In genomic region chr15:42549052-42549491, GRCh38 we compare ENCODE assay signal across 8 cellular contexts. TPM values are rescaled to one million over a fixed set of nuclear protein-coding genes. Genes with fewer than 3 reads are reported as not detected.
DNase-seq lines count a peak whose midpoint lies in the region; ATAC-seq and TF ChIP-seq lines count a peak whose summit lies in the region.

No MANE protein-coding gene starts in this region.

- DNase-seq in BE2C (peak; percentile 39), PC-3 (peak; percentile 32), colonic mucosa (no peak), lower leg skin (ENCODE audit: low spot score in 2 of 2) (no peak), thyroid gland (peak; percentile 20 to 30), cortex of kidney (lab: John Stamatoyannopoulos, UW) (no peak)

- peak overlapping the region; percentile 88 for H3K4me2 ChIP-seq in PC-3 (ENCODE audit: low read length)

- intact Hi-C loops in PC-3 (cut with micrococcal nuclease) (loop anchor here (5.0 kb wide), 2 partner anchors 33 to 52 kb away; partner anchors contain the start of gene SNAP23), colonic mucosa (cut with DNase I) (no loop called here), lower leg skin (cut with DNase I; ENCODE audit: low total_unique reads) (no loop called here), thyroid gland (cut with DNase I) (loop anchor here (5.0 kb wide), 1 partner anchor 57 kb away; the partner anchor contains the start of gene ZNF106)

- H3K27me3 ChIP-seq in BE2C (no peaks in the 10 kb centered on the region), PC-3 (ENCODE audit: low read length) (no peaks in the 10 kb centered on the region), colonic mucosa (no peaks in the 10 kb centered on the region), thyroid gland (no peaks in the 10 kb centered on the region)

- H3K9ac ChIP-seq in PC-3 (ENCODE audit: low read length) (peak overlapping the region; percentile 96), colonic mucosa (ENCODE audit: low read depth in 2 of 2, low read length in 2 of 2) (peak overlapping the region; percentile 72 to 83)

- no peaks in the 10 kb centered on the region for H3K9me2 ChIP-seq in PC-3 (replicated peaks; ENCODE audit: low read length)

- H3K79me2 ChIP-seq in PC-3 (ENCODE audit: low read length), result peaks cover 74% of the 10 kb centered on the region

- peak overlapping the region; percentile 24 for H3K27ac ChIP-seq in PC-3 (ENCODE audit: low read length)
- H3K27ac ChIP-seq in colonic mucosa, result peak overlapping the region; percentile 89
- peak overlapping the region; percentile 84 to 87 (median 87) for H3K27ac ChIP-seq in thyroid gland

- WGBS in lower leg skin, 2 donors, result 0 to 1% methylated on average over 15 of the region's 15 CpGs
- 0 to 1% methylated on average over 15 of the region's 15 CpGs for WGBS in thyroid gland, 2 donors

- peak overlapping the region; percentile 87 for H2AFZ ChIP-seq in PC-3 (ENCODE audit: low read length)

- CTCF ChIA-PET in PC-3 (lab: Charles Lee), result no interaction called here

- no peaks in the 10 kb centered on the region for H3F3A ChIP-seq in PC-3 (ENCODE audit: low read length, unreplicated experiment)

- H4K20me1 ChIP-seq in PC-3 (ENCODE audit: low read length), result no peaks in the 10 kb centered on the region

- ATAC-seq in GM18499 (IDR thresholded peaks at IDR 0.05; ENCODE audit: insufficient read depth, unreplicated experiment) (peak; percentile 20), HG03103 (IDR thresholded peaks at IDR 0.05; ENCODE audit: low read depth, unreplicated experiment) (peak; percentile 9), PC-3 (peak; percentile 48)

- H3K9me3 ChIP-seq in BE2C (no peaks in the 10 kb centered on the region), PC-3 (ENCODE audit: low read length) (no peaks in the 10 kb centered on the region), colonic mucosa (no peaks in the 10 kb centered on the region), thyroid gland (no peaks in the 10 kb centered on the region)

- TF ChIP-seq POLR2A in lower leg skin (IDR thresholded peaks at IDR 0.05) (no peak), thyroid gland (IDR thresholded peaks at IDR 0.05) (no peak)

- H3K4me3 ChIP-seq in BE2C (ENCODE audit: low read depth, low read length) (peak overlapping the region; percentile 94), PC-3 (ENCODE audit: low read length) (peak overlapping the region; percentile 94), colonic mucosa (peak overlapping the region; percentile 73), lower leg skin (ENCODE audit: low read depth, poor library complexity, severe bottlenecking) (peak overlapping the region; percentile 96), thyroid gland (replicated peaks in 1 of 3) (peak overlapping the region; percentile 89 to 93 (median 92))

- BruUV-seq in PC-3 (replicated peaks; lab: Mats Ljungman, UMichigan), result TSS peak; percentile 76

- no peak for TF ChIP-seq CTCF in BE2C (IDR thresholded peaks at IDR 0.05; ENCODE audit: low read depth, low read length)
- TF ChIP-seq CTCF in PC-3 (conservative IDR thresholded peaks at IDR 0.05; ENCODE audit: low read depth, low read length), result no peak
- no peak for TF ChIP-seq CTCF in colonic mucosa (IDR thresholded peaks at IDR 0.05)
- TF ChIP-seq CTCF in lower leg skin (IDR thresholded peaks at IDR 0.05), result no peak
- no peak for TF ChIP-seq CTCF in thyroid gland (IDR thresholded peaks at IDR 0.05)

- POLR2A ChIA-PET in PC-3 (lab: Charles Lee; ENCODE audit: unreplicated experiment), result interaction anchor here (0.6 kb wide), 2 partner anchors 33 to 54 kb away, joined by 3 read pairs; no protein-coding TSS in a partner anchor

- no peaks in the 10 kb centered on the region for H3K4me1 ChIP-seq in BE2C
- peaks cover 16% of the 10 kb centered on the region for H3K4me1 ChIP-seq in PC-3 (ENCODE audit: insufficient read depth, low read length)
- no peaks in the 10 kb centered on the region for H3K4me1 ChIP-seq in colonic mucosa
- H3K4me1 ChIP-seq in thyroid gland, result peaks cover 5 to 20% of the 10 kb centered on the region in 2 donors

- H3K36me3 ChIP-seq in BE2C (peaks cover 7% of the 10 kb centered on the region), PC-3 (ENCODE audit: low read depth, low read length) (peaks cover 2% of the 10 kb centered on the region; the same call in 1 of the 2 replicates), colonic mucosa (no peaks in the 10 kb centered on the region), thyroid gland (peaks cover 2% of the 10 kb centered on the region in 2 donors)

RNA-seq across cellular contexts. Expression of gene HAUS2, which starts 0.4 kb away (rescaled TPM):
- polyA plus RNA-seq in BE2C (2012; ENCODE audit: insufficient read depth, insufficient read length, low read depth), result 25.6 TPM
- total RNA-seq in PC-3 (2014; rRNA removed) (36.5 and 44.1 TPM in 2 replicates), colonic mucosa (10 to 100 TPM; 16.0 to 21.3 TPM), lower leg skin (10 to 100 TPM in 3 of 4 donors, 1 to 10 TPM in 1; 10.0 to 24.2 (median 23.7) TPM), thyroid gland (10 to 100 TPM; 20.6 to 32.3 (median 25.2) TPM)

RNA-seq across cellular contexts. Expression of gene LRRC57, which starts 0.5 kb away (rescaled TPM):
- polyA plus RNA-seq in BE2C (2012; ENCODE audit: insufficient read depth, insufficient read length, low read depth), result 23.1 TPM
- total RNA-seq in PC-3 (2014; rRNA removed) (9.1 and 19.0 TPM in 2 replicates), colonic mucosa (10 to 100 TPM; 31.0 to 34.7 TPM), lower leg skin (10 to 100 TPM; 13.0 to 29.6 (median 24.3) TPM), thyroid gland (10 to 100 TPM; 17.1 to 21.2 (median 18.6) TPM)

RNA-seq across cellular contexts. Expression of gene STARD9, which starts 26.3 kb away (rescaled TPM):
- polyA plus RNA-seq in BE2C (2012; ENCODE audit: insufficient read depth, insufficient read length, low read depth), result 18.0 TPM
- 4.9 and 5.0 TPM in 2 replicates for total RNA-seq in PC-3 (2014; rRNA removed)
- total RNA-seq in colonic mucosa, result 1 to 10 TPM; 4.7 to 5.2 TPM
- total RNA-seq in lower leg skin, result 1 to 10 TPM; 3.0 to 7.6 (median 6.7) TPM
- total RNA-seq in thyroid gland, result 10 to 100 TPM in 2 of 4 donors, 1 to 10 TPM in 2; 6.4 to 23.4 (median 10.1) TPM

RNA-seq across cellular contexts. Expression of gene SNAP23, which starts 53.6 kb away (rescaled TPM):
- 74.8 TPM for polyA plus RNA-seq in BE2C (2012; ENCODE audit: insufficient read depth, insufficient read length, low read depth)
- total RNA-seq in PC-3 (2014; rRNA removed) (40.2 and 45.1 TPM in 2 replicates), colonic mucosa (10 to 100 TPM; 60.9 to 65.2 TPM), lower leg skin (10 to 100 TPM; 24.8 to 63.3 (median 42.4) TPM), thyroid gland (10 to 100 TPM; 55.7 to 76.9 (median 69.6) TPM)

RNA-seq across cellular contexts. Expression of gene ZNF106, which starts 58.1 kb away (rescaled TPM):
- polyA plus RNA-seq in BE2C (2012; ENCODE audit: insufficient read depth, insufficient read length, low read depth), result 23.8 TPM
- total RNA-seq in PC-3 (2014; rRNA removed) (25.6 and 26.8 TPM in 2 replicates), colonic mucosa (10 to 100 TPM; 41.9 to 46.9 TPM), lower leg skin (10 to 100 TPM; 23.1 to 40.0 (median 31.1) TPM), thyroid gland (10 to 100 TPM; 42.9 to 54.8 (median 50.3) TPM)

Comparison
In these comparisons a context has a peak if more than half of its experiments do, and no peak if none do; other contexts are left out.
1. DNase-seq: peak in BE2C (single experiment), PC-3 (single experiment) and thyroid gland (2 of 2); none in colonic mucosa (single experiment), lower leg skin (0 of 2) and cortex of kidney (single experiment).
2. H3K27ac ChIP-seq: peak in every context shown above with its lines; median percentile 89 in colonic mucosa; 87 in thyroid gland; 24 in PC-3.
3. intact Hi-C loops: an anchor here in PC-3 (5.0 kb wide) and thyroid gland (5.0 kb wide); none called in colonic mucosa and lower leg skin.
4. Peak in every context shown above with its lines, with median percentiles within 50 percentile points of each other: H3K4me3 ChIP-seq and ATAC-seq.